Comparison of ENCODE assay signal across 14 cellular contexts in genomic region chr5:41524174-41524573, GRCh38. TPM values are rescaled to one million over a fixed set of nuclear protein-coding genes. Genes with fewer than 3 reads are reported as not detected.
DNase-seq lines count a peak whose midpoint lies in the region; ATAC-seq and TF ChIP-seq lines count a peak whose summit lies in the region.
"Had no signal": no experiment of that assay in that cellular context is flagged by ENCODE, and none has a peak within 500 bp of the region (broad histone marks: within the 10 kb centered on the region; RNA-seq: fewer than 3 reads in every experiment).

No MANE protein-coding gene starts in this region.

- H4K8ac ChIP-seq in mesendoderm (ENCODE audit: low read depth, low read length), result no peak overlapping the region

- no peak overlapping the region for H2AK5ac ChIP-seq in mesendoderm (ENCODE audit: low read length)

- H3K36me3 ChIP-seq in Karpas-422 (ENCODE audit: insufficient read depth, low read length) (no peaks in the 10 kb centered on the region), mesendoderm (ENCODE audit: control insufficient read depth, insufficient read depth, low read length) (no peaks in the 10 kb centered on the region)
- H3K36me3 ChIP-seq: SJSA1 had no signal

- H3K4me2 ChIP-seq in Karpas-422 (ENCODE audit: low read depth, low read length, poor library complexity, severe bottlenecking), result no peak overlapping the region
- H3K4me2 ChIP-seq in mesendoderm (ENCODE audit: low read length), result no peak overlapping the region

- no peak overlapping the region for H2AFZ ChIP-seq in Karpas-422 (ENCODE audit: low read length)

- no peak overlapping the region for H3K23ac ChIP-seq in mesendoderm (ENCODE audit: low read length)

- H3K9ac ChIP-seq in Karpas-422 (ENCODE audit: low read length) (no peak overlapping the region), mesendoderm (ENCODE audit: low read length) (no peak overlapping the region)

- H3K4me1 ChIP-seq in Karpas-422 (ENCODE audit: low read length), result no peaks in the 10 kb centered on the region
- peaks cover 4% of the 10 kb centered on the region for H3K4me1 ChIP-seq in mesendoderm (ENCODE audit: control insufficient read depth, low read depth, low read length)
- H3K4me1 ChIP-seq: SJSA1 had no signal

- no peak for ATAC-seq in HG02588 (IDR thresholded peaks at IDR 0.05; ENCODE audit: unreplicated experiment)
- ATAC-seq in GM21447 (IDR thresholded peaks at IDR 0.05; ENCODE audit: unreplicated experiment), result no peak

- H3K79me1 ChIP-seq in mesendoderm (ENCODE audit: low read length), result no peaks in the 10 kb centered on the region

- no peaks in the 10 kb centered on the region for H4K20me1 ChIP-seq in Karpas-422 (ENCODE audit: insufficient read depth, low read depth, low read length)

- DNase-seq in GM12864 (ENCODE audit: low read depth) (no peak), Karpas-422 (peak; percentile 72), cardiac fibroblast (ENCODE audit: low read depth in 2 of 2) (peak in 1 of 2 donors; percentile 24), mesendoderm (peak; percentile 78), GM19240 (ENCODE audit: insufficient read length, low spot score) (no peak), NCI-H1092 treated with DMSO at 0.1 percent for 48 hours (lab: John Stamatoyannopoulos, UW) (no peak)
- DNase-seq: activated CD4-positive, alpha-beta T cell treated with anti-CD3 and anti-CD28 coated beads, Interleukin-2, amount 10 ng/mL, durations not matched to agents 24 days and 14 days; activated naive CD8-positive, alpha-beta T cell treated with anti-CD3 and anti-CD28 coated beads for 36 hours; NCI-H187 had no signal

- H3K4ac ChIP-seq in mesendoderm (ENCODE audit: low read depth, low read length), result no peak overlapping the region

- H3K4me3 ChIP-seq in GM12864 (ENCODE audit: low read depth, low read length), result no peak overlapping the region
- H3K4me3 ChIP-seq in Karpas-422 (ENCODE audit: low read length), result no peak overlapping the region
- no peak overlapping the region for H3K4me3 ChIP-seq in cardiac fibroblast (replicated peaks in 1 of 2; ENCODE audit: low read depth in 2 of 2, low read length in 2 of 2)
- H3K4me3 ChIP-seq in mesendoderm (ENCODE audit: low read length), result no peak overlapping the region
- H3K4me3 ChIP-seq: lung, SJSA1 had no signal

- peak overlapping the region; percentile 37 for H3K56ac ChIP-seq in mesendoderm (ENCODE audit: low read length)

- H2BK5ac ChIP-seq in mesendoderm (ENCODE audit: low read length), result peak overlapping the region; percentile 57

- H4K5ac ChIP-seq in mesendoderm (ENCODE audit: low read length), result no peak overlapping the region

- no peak overlapping the region for H2BK120ac ChIP-seq in mesendoderm (ENCODE audit: low read depth, low read length)

- H3K9me3 ChIP-seq in Karpas-422 (ENCODE audit: low read length), result no peaks in the 10 kb centered on the region
- H3K9me3 ChIP-seq: SJSA1 had no signal

- no peaks in the 10 kb centered on the region for H3K79me2 ChIP-seq in Karpas-422 (ENCODE audit: low read length)
- H3K79me2 ChIP-seq in mesendoderm (ENCODE audit: control insufficient read depth, insufficient read depth, low read length), result no peaks in the 10 kb centered on the region

- H3K27me3 ChIP-seq in Karpas-422 (ENCODE audit: low read length) (no peaks in the 10 kb centered on the region), mesendoderm (ENCODE audit: insufficient read depth, low read length, poor library complexity) (no peaks in the 10 kb centered on the region)
- H3K27me3 ChIP-seq: SJSA1 had no signal

- TF ChIP-seq CTCF in GM12864 (IDR thresholded peaks at IDR 0.05; ENCODE audit: low read depth, low read length, missing control alignments) (peak; percentile 43), cardiac fibroblast (IDR thresholded peaks at IDR 0.05; ENCODE audit: low read depth, low read length) (peak; percentile 26)

- no peak overlapping the region for H3K27ac ChIP-seq in Karpas-422 (ENCODE audit: low read length)
- no peak overlapping the region for H3K27ac ChIP-seq in mesendoderm (ENCODE audit: low read depth, low read length)
- H3K27ac ChIP-seq: epithelial cell of prostate, SJSA1 had no signal

- H2BK15ac ChIP-seq in mesendoderm (replicated peaks; ENCODE audit: low read depth), result no peak overlapping the region

- H3K18ac ChIP-seq in mesendoderm (ENCODE audit: low read length), result peak overlapping the region; percentile 30

- no peaks in the 10 kb centered on the region for H3K9me2 ChIP-seq in Karpas-422 (replicated peaks; ENCODE audit: insufficient read depth, low read length)

RNA-seq across cellular contexts. Expression of gene PLCXD3, which starts 13.8 kb away (rescaled TPM):
- total RNA-seq in Karpas-422 (2014; rRNA removed; shearing (Covaris generic); ENCODE audit: low replicate concordance), result not detected in 2 replicates
- 0.04 TPM for polyA plus RNA-seq in mesendoderm (2013, experiment 1 of 2)
- 0.04 TPM for polyA plus RNA-seq in mesendoderm (2013, experiment 2 of 2)
- total RNA-seq: activated CD4-positive, alpha-beta T cell treated with anti-CD3 and anti-CD28 coated beads, Interleukin-2, amount 10 ng/mL, durations not matched to agents 24 days and 14 days; activated naive CD8-positive, alpha-beta T cell treated with anti-CD3 and anti-CD28 coated beads for 36 hours; SJSA1 had no signal

Comparison
In these comparisons a context has a peak if more than half of its experiments do, and no peak if none do; other contexts are left out.
1. DNase-seq: peak in Karpas-422 (single experiment) and mesendoderm (single experiment); none in GM12864 (single experiment), GM19240 (single experiment) and NCI-H1092 treated with DMSO at 0.1 percent for 48 hours (single experiment).